Comparison of ENCODE assay signal across 8 cellular contexts in the genomic region with DNA sequence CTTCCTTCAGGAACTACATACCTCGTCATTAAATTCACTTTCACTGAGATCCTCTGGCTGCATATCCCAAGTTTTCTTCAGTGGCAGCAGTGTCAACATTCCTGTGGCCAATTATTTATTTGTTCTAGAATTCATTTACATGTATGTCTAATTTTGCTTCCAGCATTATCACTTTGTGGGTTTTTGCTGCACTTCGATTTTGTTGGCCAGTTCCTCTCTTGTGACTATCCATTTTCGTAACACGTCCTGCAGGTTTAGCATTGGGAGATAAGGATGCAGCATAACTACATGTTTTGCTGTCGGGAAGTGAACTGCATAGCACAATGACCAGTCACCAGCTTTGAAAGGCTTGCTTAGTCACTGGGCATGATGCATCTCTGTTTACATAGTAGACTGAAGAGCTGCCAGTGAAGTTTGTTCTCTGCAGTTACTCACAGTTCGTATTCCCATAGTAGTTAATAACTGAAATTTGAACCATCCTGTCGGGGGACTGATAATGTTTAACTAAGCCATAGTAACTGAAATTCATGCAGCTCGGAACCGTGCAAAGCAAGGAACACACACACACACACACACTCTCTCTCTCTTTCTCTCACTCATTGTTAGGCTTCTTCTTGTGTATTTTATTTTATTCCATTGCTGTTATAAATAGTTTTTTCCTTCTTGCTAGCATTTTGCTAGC. TPM values are rescaled to one million over a fixed set of nuclear protein-coding genes. Genes with fewer than 3 reads are reported as not detected.
DNase-seq lines count a peak whose midpoint lies in the region; ATAC-seq and TF ChIP-seq lines count a peak whose summit lies in the region.

No MANE protein-coding gene starts in this region.

- peaks cover 12% of the 10 kb centered on the region for H3K9me3 Mint-ChIP-seq in WTC11
- no peaks in the 10 kb centered on the region for H3K9me3 Mint-ChIP-seq in natural killer cell

- ATAC-seq in WTC11 (no peak), natural killer cell (no peak), GM19395 (IDR thresholded peaks at IDR 0.05; ENCODE audit: unreplicated experiment) (no peak)

- POLR2A ChIA-PET in WTC11 (lab: Charles Lee) = no interaction called here

- intact Hi-C loops in natural killer cell (cut with micrococcal nuclease) = no loop called here

- H3K27ac Mint-ChIP-seq in WTC11 (no peak overlapping the region), natural killer cell (no peak overlapping the region)

- H3K4me3 Mint-ChIP-seq in WTC11 (no peak overlapping the region), natural killer cell (no peak overlapping the region)

- DNase-seq in LHCN-M2 (ENCODE audit: low read depth) (peak; percentile 98), WTC11 (ENCODE audit: low spot score) (no peak), hepatic stellate cell (ENCODE audit: low spot score) (peak; percentile 72), superior temporal gyrus (ENCODE audit: extremely low spot score) (peak; percentile 74), natural killer cell (no peak), DMS 273 treated with DMSO at 0.1 percent for 48 hours (lab: John Stamatoyannopoulos, UW) (no peak), NCI-H2081 treated with DMSO at 0.1 percent for 48 hours (lab: John Stamatoyannopoulos, UW) (no peak)

- TF ChIP-seq CTCF in WTC11 (IDR thresholded peaks at IDR 0.05) (no peak), natural killer cell (IDR thresholded peaks at IDR 0.05) (no peak)

- no peaks in the 10 kb centered on the region for H3K27me3 Mint-ChIP-seq in WTC11 (ENCODE audit: low read depth)
- no peaks in the 10 kb centered on the region for H3K27me3 Mint-ChIP-seq in natural killer cell (ENCODE audit: low read depth in 2 of 2)

- CTCF ChIA-PET in WTC11 (lab: Charles Lee) = no interaction called here

- H3K4me1 Mint-ChIP-seq in WTC11 (no peaks in the 10 kb centered on the region), natural killer cell (peaks cover 18 to 27% of the 10 kb centered on the region in 2 donors)

- H3K36me3 Mint-ChIP-seq in WTC11 (peaks cover 58% of the 10 kb centered on the region), natural killer cell (peaks cover 13% of the 10 kb centered on the region)

TF ChIP-seq in WTC11, 78 proteins besides CTCF, POLR2A, EP300 and RAD21:
- peak; percentile 55 for TF ChIP-seq GABPB1 (CRISPR knock-in tag; IDR thresholded peaks at IDR 0.05)
- TF ChIP-seq IRF2 (CRISPR knock-in tag; IDR thresholded peaks at IDR 0.05; ENCODE audit: borderline replicate concordance, low read depth) = no peak
- TF ChIP-seq, protein P1, sequence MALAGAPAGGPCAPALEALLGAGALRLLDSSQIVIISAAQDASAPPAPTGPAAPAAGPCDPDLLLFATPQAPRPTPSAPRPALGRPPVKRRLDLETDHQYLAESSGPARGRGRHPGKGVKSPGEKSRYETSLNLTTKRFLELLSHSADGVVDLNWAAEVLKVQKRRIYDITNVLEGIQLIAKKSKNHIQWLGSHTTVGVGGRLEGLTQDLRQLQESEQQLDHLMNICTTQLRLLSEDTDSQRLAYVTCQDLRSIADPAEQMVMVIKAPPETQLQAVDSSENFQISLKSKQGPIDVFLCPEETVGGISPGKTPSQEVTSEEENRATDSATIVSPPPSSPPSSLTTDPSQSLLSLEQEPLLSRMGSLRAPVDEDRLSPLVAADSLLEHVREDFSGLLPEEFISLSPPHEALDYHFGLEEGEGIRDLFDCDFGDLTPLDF (CRISPR knock-in tag; IDR thresholded peaks at IDR 0.05) = no peak

RNA-seq across cellular contexts. Expression of gene ZNF507, which starts 28.3 kb away (rescaled TPM):
- 6.4 and 8.7 TPM in 2 replicates for total RNA-seq in LHCN-M2 (2014; rRNA removed)
- polyA plus RNA-seq in LHCN-M2 (2012) = 2.8 TPM
- total RNA-seq in WTC11 (2021) = 25.7 to 27.6 TPM (median 26.4 TPM) in 3 replicates
- total RNA-seq in natural killer cell = 10 to 100 TPM; 27.9 to 34.6 (median 29.1) TPM

RNA-seq across cellular contexts. Expression of gene DPY19L3, which starts 31.8 kb away (rescaled TPM):
- total RNA-seq in LHCN-M2 (2014; rRNA removed) = 13.0 and 15.7 TPM in 2 replicates
- 4.8 TPM for polyA plus RNA-seq in LHCN-M2 (2012)
- 63.0 to 74.3 TPM (median 73.2 TPM) in 3 replicates for total RNA-seq in WTC11 (2021)
- total RNA-seq in natural killer cell = 10 to 100 TPM; 26.7 to 28.1 (median 27.6) TPM

Comparison
In these comparisons a context has a peak if more than half of its experiments do, and no peak if none do; other contexts are left out.
1. DNase-seq: peak in LHCN-M2 (single experiment), hepatic stellate cell (single experiment) and superior temporal gyrus (single experiment); none in WTC11 (single experiment), natural killer cell (single experiment), DMS 273 treated with DMSO at 0.1 percent for 48 hours (single experiment) and NCI-H2081 treated with DMSO at 0.1 percent for 48 hours (single experiment).